In the genomic region with DNA sequence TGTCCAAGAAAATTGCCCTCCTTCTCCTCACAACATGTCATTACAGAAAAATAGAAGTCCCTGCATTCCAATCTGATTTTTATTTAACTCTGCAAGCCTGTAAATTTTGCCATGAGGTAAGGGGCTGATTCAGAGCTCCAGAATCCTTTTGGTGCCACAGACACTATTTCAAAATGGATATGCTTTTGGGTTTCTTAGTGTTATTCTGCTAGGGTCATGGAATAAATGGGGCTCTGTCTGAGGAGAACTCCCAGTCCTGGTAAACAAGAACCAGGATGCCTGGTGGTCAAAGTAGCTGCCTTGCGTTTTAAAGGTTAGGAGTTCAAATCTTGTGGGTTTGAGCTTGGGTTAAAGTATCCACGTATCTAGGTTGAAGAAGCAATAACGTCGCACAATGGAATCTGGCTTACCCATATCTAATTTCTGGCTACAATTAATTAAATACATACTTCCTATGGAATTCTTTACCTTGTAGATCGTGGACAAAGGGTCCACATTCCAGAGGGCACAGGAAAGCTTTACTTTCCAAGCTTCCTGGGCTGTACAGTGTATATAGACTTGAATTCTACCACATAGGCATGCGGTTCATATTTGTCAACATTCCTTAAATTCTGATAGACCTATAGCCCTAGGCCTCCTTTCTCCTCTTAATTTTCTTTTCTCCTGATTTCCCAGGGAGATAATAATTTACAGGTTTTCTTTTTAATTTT, we compare ENCODE assay signal across 29 cellular contexts.
A peak's percentile ranks its signal among the peaks of the same experiment; 100 is the strongest.
DNase-seq lines count a peak whose midpoint lies in the region; TF ChIP-seq lines count a peak whose summit lies in the region.
"Had no signal": no experiment of that assay in that cellular context is flagged by ENCODE, and none has a peak within 500 bp of the region (broad histone marks: within the 10 kb centered on the region; RNA-seq: fewer than 3 reads in every experiment).

No MANE protein-coding gene starts in this region.

- H3K79me2 ChIP-seq in mammary epithelial cell (ENCODE audit: insufficient read depth, low read length) = no peaks in the 10 kb centered on the region
- H3K79me2 ChIP-seq: parathyroid adenoma had no signal

- no peak overlapping the region for H3K9ac ChIP-seq in mammary epithelial cell (ENCODE audit: insufficient read depth, low read length)
- H3K9ac ChIP-seq: parathyroid adenoma had no signal

- CTCF ChIA-PET in mammary epithelial cell (lab: Charles Lee; ENCODE audit: low non-redundant PET) = no interaction called here
- CTCF ChIA-PET in MCF 10A (lab: Yijun Ruan, JAX) = interaction anchor here (0.5 to 1.3 kb wide), 5 partner anchors 21 to 1085 kb away, joined by 3 to 5 read pairs (median 3); no protein-coding TSS in a partner anchor

- H4K20me1 ChIP-seq in mammary epithelial cell (ENCODE audit: insufficient read depth, low read length) = no peaks in the 10 kb centered on the region

- dilution Hi-C loops in mammary epithelial cell (cut with HindIII; ENCODE audit: low sequenced_read_pairs) = no loop called here

- in situ Hi-C loops in mammary epithelial cell (cut with MboI; ENCODE audit: low sequenced_read_pairs in 2 of 2) = no loop called here
- in situ Hi-C loops in astrocyte of the spinal cord (cut with HindIII; ENCODE audit: low sequenced_read_pairs) = no loop called here

- H3K36me3 ChIP-seq in mammary epithelial cell (ENCODE audit: insufficient read depth, low read length) (no peaks in the 10 kb centered on the region), tibial nerve (no peaks in the 10 kb centered on the region)
- H3K36me3 ChIP-seq: left lung, tibial artery had no signal

- BruUV-seq in mammary epithelial cell (replicated peaks; lab: Mats Ljungman, UMichigan) = no TSS peak
- BruUV-seq in MCF 10A (replicated peaks; lab: Mats Ljungman, UMichigan) = no TSS peak

- no peak overlapping the region for H3K27ac Mint-ChIP-seq in MCF 10A (ENCODE audit: low read depth, unreplicated experiment)
- H3K27ac Mint-ChIP-seq: activated naive CD4-positive, alpha-beta T cell treated with anti-CD3 and anti-CD28 coated beads, Interleukin-2, amount 50 U/mL, for 72 hours; activated T-helper 2 cell treated with anti-CD3 and anti-CD28 coated beads, Interferon-gamma antibody, Interleukin-2, Interleukin-4, amounts not matched to agents 10 μg/mL and 5 μg/mL and 100 μg/mL, durations not matched to agents 14 hours and 24 hours and 36 hours; B cell; stimulated activated naive CD8-positive, alpha-beta T cell treated with anti-CD3 and anti-CD28 coated beads, Interleukin-15, Interleukin-2, amounts not matched to agents 100 ng/mL and 50 ng/mL, for 24 hours had no signal

- DNase-seq in mammary epithelial cell (peak; percentile 23), MCF 10A (ENCODE audit: unreplicated experiment) (no peak), astrocyte of the spinal cord (ENCODE audit: low read depth, low spot score) (peak; percentile 52), iris pigment epithelial cell (ENCODE audit: low read depth) (peak; percentile 92), NOMO-1 treated with dmso at 0.1 percent for 144 hours (lab: John Stamatoyannopoulos, UW; ENCODE audit: unreplicated experiment) (no peak), tibial nerve (ENCODE audit: low spot score in 2 of 2) (no peak), cardiac septum (ENCODE audit: low spot score) (no peak), coronary artery (ENCODE audit: low spot score) (no peak)
- DNase-seq: activated CD4-positive, alpha-beta T cell treated with anti-CD3 and anti-CD28 coated beads, Interleukin-2, amount 50 U/mL, for 48 hours; activated CD8-positive, alpha-beta memory T cell treated with anti-CD3 and anti-CD28 coated beads, Interleukin-2, amount 50 U/mL, for 48 hours; effector memory CD4-positive, alpha-beta T cell; H7; hypothalamus; left lung; mucosa of descending colon; NCI-H1092; NCI-H1930; NCI-H2227 treated with DMSO at 0.1 percent for 48 hours; NCI-H748 treated with DMSO at 0.1 percent for 48 hours; right cardiac atrium; tibial artery had no signal

- H2AFZ ChIP-seq in mammary epithelial cell (ENCODE audit: low read depth, low read length) = no peak overlapping the region
- H2AFZ ChIP-seq: parathyroid adenoma had no signal

- H3K4me2 ChIP-seq in mammary epithelial cell (ENCODE audit: insufficient read depth, low read depth, low read length) = no peak overlapping the region

- no peak for TF ChIP-seq CTCF in mammary epithelial cell (conservative IDR thresholded peaks at IDR 0.05 in 1 of 2, IDR thresholded peaks at IDR 0.05 in 1 of 2; ENCODE audit: extremely low read depth in 1 of 2, insufficient read depth in 1 of 2, low read depth in 1 of 2, low read length in 2 of 2)
- no peak for TF ChIP-seq CTCF in MCF 10A (IDR thresholded peaks at IDR 0.05; ENCODE audit: unreplicated experiment)
- TF ChIP-seq CTCF in astrocyte of the spinal cord (IDR thresholded peaks at IDR 0.05; ENCODE audit: low read depth, low read length) = no peak
- no peak for TF ChIP-seq CTCF in tibial nerve (IDR thresholded peaks at IDR 0.05)
- no peak for TF ChIP-seq CTCF in coronary artery (IDR thresholded peaks at IDR 0.05)

- H3K4me1 ChIP-seq in mammary epithelial cell (ENCODE audit: insufficient read depth, low read length) (no peaks in the 10 kb centered on the region), tibial nerve (peaks cover 0 to 16% (median 7%) of the 10 kb centered on the region in 4 donors)
- H3K4me1 ChIP-seq: left lung, parathyroid adenoma had no signal

- no peak for TF ChIP-seq POLR2A in tibial nerve (IDR thresholded peaks at IDR 0.05)

- no peaks in the 10 kb centered on the region for H3K9me3 Mint-ChIP-seq in MCF 10A (ENCODE audit: unreplicated experiment)
- H3K9me3 Mint-ChIP-seq: activated naive CD4-positive, alpha-beta T cell treated with anti-CD3 and anti-CD28 coated beads, Interleukin-2, amount 50 U/mL, for 72 hours; activated T-helper 2 cell treated with anti-CD3 and anti-CD28 coated beads, Interferon-gamma antibody, Interleukin-2, Interleukin-4, amounts not matched to agents 10 μg/mL and 5 μg/mL and 100 μg/mL, durations not matched to agents 14 hours and 24 hours and 36 hours; nephron; stimulated activated naive CD8-positive, alpha-beta T cell treated with anti-CD3 and anti-CD28 coated beads, Interleukin-15, Interleukin-2, amounts not matched to agents 100 ng/mL and 50 ng/mL, for 24 hours had no signal

- H3K27ac ChIP-seq in mammary epithelial cell (ENCODE audit: insufficient read depth, low read depth, low read length) (no peak overlapping the region), tibial nerve (peak overlapping the region in 1 of 4 donors; percentile 65), coronary artery (no peak overlapping the region)
- H3K27ac ChIP-seq: 22Rv1, left lung, parathyroid adenoma, tibial artery had no signal

- POLR2A ChIA-PET in MCF 10A (lab: Yijun Ruan, JAX) = interaction anchor here (0.6 to 1.2 kb wide), 2 partner anchors 15 to 42 kb away, joined by 3 read pairs; no protein-coding TSS in a partner anchor

- H3K4me3 ChIP-seq in mammary epithelial cell (replicated peaks in 1 of 3; ENCODE audit: insufficient read depth in 1 of 3, low read depth in 2 of 3, low read length in 3 of 3) = no peak overlapping the region
- no peak overlapping the region for H3K4me3 ChIP-seq in astrocyte of the spinal cord (ENCODE audit: low read depth, low read length)
- H3K4me3 ChIP-seq in tibial nerve = no peak overlapping the region
- H3K4me3 ChIP-seq in coronary artery = no peak overlapping the region
- H3K4me3 ChIP-seq: GM12878, left lung, mucosa of descending colon, tibial artery had no signal

- 75% methylated on average over 6 of the region's 6 CpGs for WGBS in mammary epithelial cell (ENCODE audit: low coverage, missing lambda C conversion rate)
- 61 to 75% methylated on average over 6 of the region's 6 CpGs for WGBS in tibial nerve, 2 donors

- H3K36me3 Mint-ChIP-seq in MCF 10A (ENCODE audit: insufficient read depth, unreplicated experiment) = no peaks in the 10 kb centered on the region
- H3K36me3 Mint-ChIP-seq: activated naive CD4-positive, alpha-beta T cell treated with anti-CD3 and anti-CD28 coated beads, Interleukin-2, amount 50 U/mL, for 72 hours had no signal

- no peak overlapping the region for H3K4me3 Mint-ChIP-seq in MCF 10A (ENCODE audit: unreplicated experiment)
- H3K4me3 Mint-ChIP-seq: B cell; nephron; stimulated activated naive CD8-positive, alpha-beta T cell treated with anti-CD3 and anti-CD28 coated beads, Interleukin-15, Interleukin-2, amounts not matched to agents 100 ng/mL and 50 ng/mL, for 24 hours had no signal

- no peaks in the 10 kb centered on the region for H3K4me1 Mint-ChIP-seq in MCF 10A (ENCODE audit: insufficient read depth, unreplicated experiment)
- H3K4me1 Mint-ChIP-seq: B cell had no signal

- peaks cover 2% of the 10 kb centered on the region for H3K27me3 Mint-ChIP-seq in MCF 10A (ENCODE audit: insufficient read depth, unreplicated experiment)

- no peaks in the 10 kb centered on the region for H3K9me3 ChIP-seq in mammary epithelial cell (replicated peaks; ENCODE audit: insufficient read depth, low read length)
- no peaks in the 10 kb centered on the region for H3K9me3 ChIP-seq in tibial nerve
- H3K9me3 ChIP-seq: left lung, mucosa of descending colon, tibial artery had no signal

- no peaks in the 10 kb centered on the region for H3K27me3 ChIP-seq in mammary epithelial cell (ENCODE audit: insufficient read depth, low read length)
- no peaks in the 10 kb centered on the region for H3K27me3 ChIP-seq in tibial nerve
- H3K27me3 ChIP-seq: left lung, tibial artery had no signal

- intact Hi-C loops in mammary epithelial cell (cut with micrococcal nuclease) (loop anchor here (5.0 kb wide), 1 partner anchor 99 kb away; the partner anchor contains the start of gene CDC42BPA), MCF 10A (cut with micrococcal nuclease) (no loop called here), cardiac septum (cut with DNase I) (loop anchor here (5.0 kb wide), 1 partner anchor 59 kb away; no protein-coding TSS in a partner anchor)

- peak in 1 of 2 donors; percentile 21 for TF ChIP-seq EP300 in tibial nerve (IDR thresholded peaks at IDR 0.05)

Comparison
In these comparisons a context has a peak if more than half of its experiments do, and no peak if none do; other contexts are left out.
1. DNase-seq: peak in mammary epithelial cell (single experiment), astrocyte of the spinal cord (single experiment) and iris pigment epithelial cell (single experiment); none in MCF 10A (single experiment), NOMO-1 treated with dmso at 0.1 percent for 144 hours (single experiment), tibial nerve (0 of 2), cardiac septum (single experiment) and coronary artery (single experiment).